In genomic region chrX:129696463-129697155, GRCh38 we compare ENCODE assay signal across 1 cellular context.
A peak's percentile ranks its signal among the peaks of the same experiment; 100 is the strongest.
TF ChIP-seq lines count a peak whose summit lies in the region.

No MANE protein-coding gene starts in this region.

TF ChIP-seq in K562, 482 proteins besides CTCF, POLR2A, EP300 and RAD21:
- TF ChIP-seq USF2 (CRISPR knock-in tag; IDR thresholded peaks at IDR 0.05) (peak; percentile 30; the same call in 1 of the 2 replicates), GTF2B (IDR thresholded peaks at IDR 0.05; ENCODE audit: extremely low read depth, insufficient read length) (no peak)
